Comparison of ENCODE assay signal across 28 cellular contexts in genomic region chr18:24366328-24366727, GRCh38.
"Had no signal": no experiment of that assay in that cellular context is flagged by ENCODE, and none has a peak within 500 bp of the region (broad histone marks: within the 10 kb centered on the region; RNA-seq: fewer than 3 reads in every experiment).

No MANE protein-coding gene starts in this region.

- H3K4me3 Mint-ChIP-seq: stimulated activated effector memory CD8-positive, alpha-beta T cell treated with anti-CD3 and anti-CD28 coated beads, Interleukin-12 subunit alpha, Interleukin-12 subunit beta, amount 100 ng/mL, for 72 hours; stimulated activated memory B cell treated with anti-CD40 and anti-IgM and Interleukin-4, amounts not matched to agents 10 μg/mL and 1 μg/mL and 100 μg/mL, for 72 hours; stimulated activated naive B cell treated with anti-CD40 and anti-IgM and Interleukin-4, amounts not matched to agents 10 μg/mL and 1 μg/mL and 100 μg/mL, for 72 hours; stimulated activated naive CD8-positive, alpha-beta T cell treated with anti-CD3 and anti-CD28 coated beads, Interleukin-15, amount 100 ng/mL, for 72 hours; stimulated activated naive CD8-positive, alpha-beta T cell treated with anti-CD3 and anti-CD28 coated beads, Interleukin-15, Interleukin-2, amounts not matched to agents 100 ng/mL and 50 ng/mL, for 24 hours had no signal

- FAIRE-seq: urothelium cell line had no signal

- DNase-seq: stimulated activated CD4-positive, alpha-beta T cell treated with anti-CD3 and anti-CD28 coated beads, Interleukin-2, amount 100 ng/mL, for 48 hours; stimulated activated CD4-positive, alpha-beta T cell treated with anti-CD3 and anti-CD28 coated beads, Interleukin-4, amount 100 ng/mL, for 1 hour; stimulated activated CD4-positive, alpha-beta T cell treated with anti-CD3 and anti-CD28 coated beads, Interleukin-4, amount 100 ng/mL, for 24 hours; stimulated activated CD4-positive, alpha-beta T cell treated with anti-CD3 and anti-CD28 coated beads, Interleukin-4, amount 100 ng/mL, for 4 hours; stimulated activated CD8-positive, alpha-beta memory T cell treated with anti-CD3 and anti-CD28 coated beads, Interleukin-4, amount 100 ng/mL, for 48 hours; stimulated activated naive B cell treated with anti-CD40 and anti-IgM and Interleukin-4, amounts not matched to agents 10 μg/mL and 1 μg/mL and 100 μg/mL, for 72 hours; stimulated activated naive CD4-positive, alpha-beta T cell; stimulated activated naive CD4-positive, alpha-beta T cell treated with Interleukin-2 at 50 U/mL for 16 hours; stimulated activated naive CD8-positive, alpha-beta T cell treated with anti-CD3 and anti-CD28 coated beads, Interleukin-15, amount 100 ng/mL, for 72 hours; stimulated activated naive CD8-positive, alpha-beta T cell treated with anti-CD3 and anti-CD28 coated beads, Interleukin-15, Interleukin-2, amounts not matched to agents 100 U/mL and 50 U/mL, for 24 hours; stomach; substantia nigra; testis; thyroid gland; tibial artery; transverse colon; trophoblast cell; upper lobe of left lung; upper lobe of right lung; uterus had no signal

- H3K9me3 ChIP-seq: stomach, suprapubic skin, testis, thoracic aorta, thyroid gland, tibial artery, tibial nerve, transverse colon, upper lobe of left lung, upper lobe of right lung, uterus, vagina had no signal

- H3K4me3 ChIP-seq: stomach, suprapubic skin, testis, thoracic aorta, thyroid gland, tibial artery, tibial nerve, transverse colon, upper lobe of left lung, upper lobe of right lung, uterus, vagina had no signal

- H3K36me3 ChIP-seq: suprapubic skin, thyroid gland, transverse colon, uterus, vagina had no signal

- H3K27me3 Mint-ChIP-seq: stimulated activated naive B cell treated with anti-CD40 and anti-IgM and Interleukin-4, amounts not matched to agents 10 μg/mL and 1 μg/mL and 100 μg/mL, for 72 hours; stimulated activated naive CD8-positive, alpha-beta T cell treated with anti-CD3 and anti-CD28 coated beads, Interleukin-15, amount 100 ng/mL, for 72 hours; stimulated activated naive CD8-positive, alpha-beta T cell treated with anti-CD3 and anti-CD28 coated beads, Interleukin-15, Interleukin-2, amounts not matched to agents 100 ng/mL and 50 ng/mL, for 24 hours had no signal

- H3K27ac Mint-ChIP-seq: stimulated activated effector memory CD8-positive, alpha-beta T cell treated with anti-CD3 and anti-CD28 coated beads, Interleukin-12 subunit alpha, Interleukin-12 subunit beta, amount 100 ng/mL, for 72 hours; stimulated activated memory B cell treated with anti-CD40 and anti-IgM and Interleukin-4, amounts not matched to agents 10 μg/mL and 1 μg/mL and 100 μg/mL, for 72 hours; stimulated activated naive B cell treated with anti-CD40 and anti-IgM and Interleukin-4, amounts not matched to agents 10 μg/mL and 1 μg/mL and 100 μg/mL, for 72 hours; stimulated activated naive CD8-positive, alpha-beta T cell treated with anti-CD3 and anti-CD28 coated beads, Interleukin-15, amount 100 ng/mL, for 72 hours; stimulated activated naive CD8-positive, alpha-beta T cell treated with anti-CD3 and anti-CD28 coated beads, Interleukin-15, Interleukin-2, amounts not matched to agents 100 ng/mL and 50 ng/mL, for 24 hours had no signal

- H3K36me3 Mint-ChIP-seq: stimulated activated effector memory CD8-positive, alpha-beta T cell treated with anti-CD3 and anti-CD28 coated beads, Interleukin-12 subunit alpha, Interleukin-12 subunit beta, amount 100 ng/mL, for 72 hours; stimulated activated memory B cell treated with anti-CD40 and anti-IgM and Interleukin-4, amounts not matched to agents 10 μg/mL and 1 μg/mL and 100 μg/mL, for 72 hours had no signal

- H3K27me3 ChIP-seq: stomach, suprapubic skin, testis, thyroid gland, tibial artery, tibial nerve, transverse colon, upper lobe of left lung, upper lobe of right lung, uterus, vagina had no signal

- H3K4me1 Mint-ChIP-seq: stimulated activated memory B cell treated with anti-CD40 and anti-IgM and Interleukin-4, amounts not matched to agents 10 μg/mL and 1 μg/mL and 100 μg/mL, for 72 hours had no signal

- H3K4me1 ChIP-seq: stomach, suprapubic skin, testis, thyroid gland, tibial artery, tibial nerve, transverse colon, upper lobe of left lung, upper lobe of right lung, uterus, vagina had no signal

- H3K27ac ChIP-seq: stomach, suprapubic skin, testis, thoracic aorta, thyroid gland, tibial artery, tibial nerve, transverse colon, upper lobe of left lung, upper lobe of right lung, uterus, vagina had no signal

- H3K9me3 Mint-ChIP-seq: stimulated activated effector memory CD8-positive, alpha-beta T cell treated with anti-CD3 and anti-CD28 coated beads, Interleukin-12 subunit alpha, Interleukin-12 subunit beta, amount 100 ng/mL, for 72 hours; stimulated activated memory B cell treated with anti-CD40 and anti-IgM and Interleukin-4, amounts not matched to agents 10 μg/mL and 1 μg/mL and 100 μg/mL, for 72 hours; stimulated activated naive B cell treated with anti-CD40 and anti-IgM and Interleukin-4, amounts not matched to agents 10 μg/mL and 1 μg/mL and 100 μg/mL, for 72 hours; stimulated activated naive CD8-positive, alpha-beta T cell treated with anti-CD3 and anti-CD28 coated beads, Interleukin-15, amount 100 ng/mL, for 72 hours; stimulated activated naive CD8-positive, alpha-beta T cell treated with anti-CD3 and anti-CD28 coated beads, Interleukin-15, Interleukin-2, amounts not matched to agents 100 ng/mL and 50 ng/mL, for 24 hours had no signal

- ATAC-seq: stimulated activated effector memory CD8-positive, alpha-beta T cell treated with anti-CD3 and anti-CD28 coated beads, Interleukin-12 subunit alpha, Interleukin-12 subunit beta, amount 100 ng/mL, for 72 hours; stimulated activated memory B cell treated with anti-CD40 and anti-IgM and Interleukin-4, amounts not matched to agents 10 μg/mL and 1 μg/mL and 100 μg/mL, for 72 hours; stimulated activated naive B cell treated with anti-CD40 and anti-IgM and Interleukin-4, amounts not matched to agents 10 μg/mL and 1 μg/mL and 100 μg/mL, for 72 hours; stimulated activated naive CD8-positive, alpha-beta T cell treated with anti-CD3 and anti-CD28 coated beads, Interleukin-15, amount 100 ng/mL, for 72 hours; stimulated activated naive CD8-positive, alpha-beta T cell treated with anti-CD3 and anti-CD28 coated beads, Interleukin-15, Interleukin-2, amounts not matched to agents 100 U/mL and 50 U/mL, for 24 hours; upper lobe of right lung had no signal
